Comparison of ENCODE assay signal across 17 cellular contexts in genomic region chr10:131816157-131816775, GRCh38.
"Had no signal": no experiment of that assay in that cellular context is flagged by ENCODE, and none has a peak within 500 bp of the region (broad histone marks: within the 10 kb centered on the region; RNA-seq: fewer than 3 reads in every experiment).

No MANE protein-coding gene starts in this region.

- DNase-seq: activated CD4-positive, alpha-beta T cell treated with anti-CD3 and anti-CD28 coated beads, Interleukin-2, amount 50 U/mL, for 4 hours; activated CD4-positive, CD25-positive, alpha-beta regulatory T cell treated with anti-CD3 and anti-CD28 coated beads, Interleukin-2, amount 50 U/mL, for 72 hours; activated naive CD4-positive, alpha-beta T cell treated with anti-CD3 and anti-CD28 coated beads for 36 hours; effector memory CD4-positive, alpha-beta T cell; naive thymus-derived CD4-positive, alpha-beta T cell; nucleus accumbens; sigmoid colon; stimulated activated naive CD4-positive, alpha-beta T cell treated with Interleukin-2 at 50 U/mL for 16 hours; T-helper 9 cell; uterus had no signal

- H3K27ac ChIP-seq: cardiac muscle cell, epithelial cell of prostate, hepatocyte, psoas muscle, sigmoid colon, uterus had no signal

- H3K27ac Mint-ChIP-seq: activated naive CD4-positive, alpha-beta T cell treated with anti-CD3 and anti-CD28 coated beads for 36 hours; naive thymus-derived CD4-positive, alpha-beta T cell had no signal

- H3K36me3 ChIP-seq: cardiac muscle cell, sigmoid colon, uterus had no signal

- H3K9me3 ChIP-seq: psoas muscle, sigmoid colon, uterus had no signal

- H3K79me2 ChIP-seq: hepatocyte had no signal

- H3K27me3 ChIP-seq: hepatocyte, uterus had no signal

- H3K4me2 ChIP-seq: hepatocyte had no signal

- FAIRE-seq: astrocyte, colon had no signal

- H3K4me3 ChIP-seq: cardiac muscle cell, hepatocyte, lung, psoas muscle, sigmoid colon, uterus had no signal

- H3K4me3 Mint-ChIP-seq: activated naive CD4-positive, alpha-beta T cell treated with anti-CD3 and anti-CD28 coated beads for 36 hours; naive thymus-derived CD4-positive, alpha-beta T cell had no signal

- ATAC-seq: naive thymus-derived CD4-positive, alpha-beta T cell; psoas muscle had no signal

- H3K4me1 Mint-ChIP-seq: naive thymus-derived CD4-positive, alpha-beta T cell had no signal

- H3K4me1 ChIP-seq: psoas muscle, sigmoid colon, uterus had no signal

- H2AFZ ChIP-seq: hepatocyte had no signal

- H3K36me3 Mint-ChIP-seq: naive thymus-derived CD4-positive, alpha-beta T cell had no signal

- H3K9me3 Mint-ChIP-seq: activated naive CD4-positive, alpha-beta T cell treated with anti-CD3 and anti-CD28 coated beads for 36 hours; naive thymus-derived CD4-positive, alpha-beta T cell had no signal
